16 cellular contexts compared by ENCODE assay signal in genomic region chr6:157430834-157431233, GRCh38. TPM values are rescaled to one million over a fixed set of nuclear protein-coding genes. Genes with fewer than 3 reads are reported as not detected.
DNase-seq lines count a peak whose midpoint lies in the region; ATAC-seq, FAIRE-seq and TF ChIP-seq lines count a peak whose summit lies in the region.
"Had no signal": no experiment of that assay in that cellular context is flagged by ENCODE, and none has a peak within 500 bp of the region (broad histone marks: within the 10 kb centered on the region; RNA-seq: fewer than 3 reads in every experiment).

No MANE protein-coding gene starts in this region.

- no TSS peak for BruUV-seq in GM12878 (replicated peaks; lab: Mats Ljungman, UMichigan)

- H3K79me2 ChIP-seq in GM12878 (ENCODE audit: control insufficient read depth, insufficient read depth, low read length): no peaks in the 10 kb centered on the region
- H3K79me2 ChIP-seq in parathyroid adenoma: peaks cover 10% of the 10 kb centered on the region

- no peak overlapping the region for H3K27ac ChIP-seq in GM12878 (ENCODE audit: control insufficient read depth, insufficient read depth)
- H3K27ac ChIP-seq in parathyroid adenoma: peak overlapping the region; percentile 95

- FAIRE-seq in GM12878 (lab: Jason Lieb, UNC): no peak

- in situ Hi-C loops in GM12878 (cut with MboI) (no loop called here), KBM-7 (cut with MboI; ENCODE audit: low pct_unique_long_range_greater_than_20kb, low sequenced_read_pairs) (no loop called here)

- H3K4me1 ChIP-seq in GM12878 (ENCODE audit: control insufficient read depth, insufficient read depth, low read length) (no peaks in the 10 kb centered on the region), parathyroid adenoma (peaks cover 69% of the 10 kb centered on the region)

- intact Hi-C loops in GM12878 (cut with micrococcal nuclease; ENCODE audit: unreplicated experiment): no loop called here

- SMC1A ChIA-PET in GM12878 (lab: Charles Lee; ENCODE audit: uncharacterized antibody, unreplicated experiment): interaction anchor here (2.5 to 3.4 kb wide), 2 partner anchors 13 to 46 kb away, joined by 5 to 6 read pairs; no protein-coding TSS in a partner anchor

- POLR2A ChIA-PET in GM12878 (lab: Charles Lee): no interaction called here

- TF ChIP-seq POLR2A in GM12878 (IDR thresholded peaks at IDR 0.05; ENCODE audit: low read depth, low read length): no peak

- H3K9ac ChIP-seq in GM12878 (ENCODE audit: control insufficient read depth, insufficient read depth, low read length) (no peak overlapping the region), parathyroid adenoma (no peak overlapping the region)

- H3K4me3 ChIP-seq in GM12878 (no peak overlapping the region), parathyroid adenoma (ENCODE audit: low read depth, low read length) (no peak overlapping the region)

- peak; percentile 76 for ATAC-seq in GM18502 (IDR thresholded peaks at IDR 0.05; ENCODE audit: poor library complexity, unreplicated experiment)
- ATAC-seq in GM21619 (IDR thresholded peaks at IDR 0.05; ENCODE audit: unreplicated experiment): peak; percentile 54
- peak; percentile 38 for ATAC-seq in GM12878
- no peak for ATAC-seq in HG03521 (IDR thresholded peaks at IDR 0.05; ENCODE audit: unreplicated experiment)
- no peak for ATAC-seq in esophagus mucosa
- ATAC-seq: HCT116, SK-N-SH treated with all-trans-retinoic acid at 6 μM for 48 hours had no signal

- H3K4me2 ChIP-seq in GM12878 (ENCODE audit: control insufficient read depth, insufficient read depth) (no peak overlapping the region), parathyroid adenoma (ENCODE audit: low read length) (no peak overlapping the region)

- H2AFZ ChIP-seq in GM12878 (ENCODE audit: control insufficient read depth, low read depth, low read length): no peak overlapping the region
- H2AFZ ChIP-seq in parathyroid adenoma: no peak overlapping the region

- H4K20me1 ChIP-seq in GM12878 (ENCODE audit: control insufficient read depth, insufficient read depth): no peaks in the 10 kb centered on the region

- TF ChIP-seq CTCF in GM12878 (IDR thresholded peaks at IDR 0.05 in 2 of 3, conservative IDR thresholded peaks at IDR 0.05 in 1 of 3; ENCODE audit: control insufficient read depth in 2 of 3, extremely low read depth in 1 of 3, insufficient read depth in 1 of 3, low read depth in 3 of 3, low read length in 3 of 3) (no peak), parathyroid adenoma (IDR thresholded peaks at IDR 0.05) (no peak)

- no peaks in the 10 kb centered on the region for H3K27me3 ChIP-seq in GM12878 (replicated peaks in 1 of 2; ENCODE audit: control insufficient read depth in 2 of 2, insufficient read depth in 2 of 2, low read length in 1 of 2)
- no peaks in the 10 kb centered on the region for H3K27me3 ChIP-seq in parathyroid adenoma (ENCODE audit: control insufficient read depth, insufficient read depth, low read length)
- H3K27me3 ChIP-seq: BE2C had no signal

- WGBS in GM12878 (ENCODE audit: insufficient coverage, insufficient replicate concordance, low lambda C conversion rate, missing lambda C conversion rate): 27% methylated on average over 3 of the region's 3 CpGs

- CTCF ChIA-PET in GM12878 (lab: Yijun Ruan, JAX): no interaction called here

- H3K9me3 ChIP-seq in GM12878 (replicated peaks; ENCODE audit: control insufficient read depth, insufficient read depth, low read length) (no peaks in the 10 kb centered on the region), parathyroid adenoma (ENCODE audit: control insufficient read depth, low read length) (no peaks in the 10 kb centered on the region)
- H3K9me3 ChIP-seq: BE2C had no signal

- no peak for TF ChIP-seq EP300 in GM12878 (IDR thresholded peaks at IDR 0.05; ENCODE audit: borderline replicate concordance in 1 of 2, control insufficient read depth in 1 of 2, low read depth in 2 of 2, low read length in 2 of 2)

- DNase-seq in GM12878 (ENCODE audit: low read depth, low spot score) (no peak), KBM-7 (no peak), C1 segment of cervical spinal cord (lab: John Stamatoyannopoulos, UW) (no peak)
- DNase-seq: BE2C; DMS53; effector memory CD4-positive, alpha-beta T cell; mammary epithelial cell; NCI-H226; stimulated activated CD4-positive, alpha-beta T cell treated with anti-CD3 and anti-CD28 coated beads, Interleukin-4, amount 100 ng/mL, for 24 hours had no signal

- no peak for TF ChIP-seq RAD21 in GM12878 (IDR thresholded peaks at IDR 0.05; ENCODE audit: insufficient read depth, low read depth, low read length)

- RAD21 ChIA-PET in GM12878 (lab: Charles Lee; ENCODE audit: unreplicated experiment): interaction anchor here (0.6 to 0.7 kb wide), 2 partner anchors 30 to 47 kb away, joined by 4 read pairs; no protein-coding TSS in a partner anchor

- no peaks in the 10 kb centered on the region; a peak in 2 of 4 replicates for H3K36me3 ChIP-seq in GM12878 (ENCODE audit: control insufficient read depth in 2 of 2, insufficient read depth in 2 of 2, low read length in 1 of 2)
- H3K36me3 ChIP-seq in parathyroid adenoma (ENCODE audit: control insufficient read depth, insufficient read depth, low read length): no peaks in the 10 kb centered on the region
- H3K36me3 ChIP-seq: BE2C had no signal

TF ChIP-seq in GM12878, 131 proteins besides CTCF, POLR2A, EP300 and RAD21 (continues in another document):
- TF ChIP-seq TCF3 (IDR thresholded peaks at IDR 0.05; ENCODE audit: borderline replicate concordance, insufficient read depth, low read depth, low read length) (no peak), PRDM15 (CRISPR knock-in tag; IDR thresholded peaks at IDR 0.05) (no peak), ELK1 (IDR thresholded peaks at IDR 0.05; ENCODE audit: low read depth, low read length) (no peak), SREBF2 (IDR thresholded peaks at IDR 0.05; ENCODE audit: low read length) (no peak), SIN3A (IDR thresholded peaks at IDR 0.05; ENCODE audit: low read depth, low read length) (no peak), NR2C1 (IDR thresholded peaks at IDR 0.05) (no peak)

RNA-seq across cellular contexts. Expression of gene ZDHHC14, which starts 49.8 kb away (rescaled TPM):
- total RNA-seq in GM12878 (2013; cell fraction: nucleolus; rRNA removed): 20.2 and 22.9 TPM in 2 replicates
- 0.44 and 0.96 TPM in 2 replicates for total RNA-seq in GM12878 (2014; rRNA removed)
- total RNA-seq in GM12878 (2014; rRNA removed; fragmentation: Illumina TruSeq; extraction: Trizol): 0.64 and 0.76 TPM in 2 replicates
- 1.2 and 1.6 TPM in 2 replicates for total RNA-seq in GM12878 (2021)
- polyA plus RNA-seq in GM12878 (2011; ENCODE audit: low read depth): 0.31 TPM
- polyA plus RNA-seq in GM12878 (2011; rRNA removed): 13.2 and 16.0 TPM in 2 replicates
- polyA plus RNA-seq in GM12878 (2011; cell fraction: cytosol; rRNA removed): 16.3 and 20.6 TPM in 2 replicates
- 28.2 and 44.3 TPM in 2 replicates for polyA plus RNA-seq in GM12878 (2011; cell fraction: nucleus; rRNA removed)
- polyA plus RNA-seq in GM12878 (2012): 1.1 and 1.2 TPM in 2 replicates
- 0.57 and 1.0 TPM in 2 replicates for polyA plus RNA-seq in GM12878 (2014; fragmentation: Illumina TruSeq; extraction: Trizol)
- polyA plus RNA-seq in GM12878 (2014; fragmentation: Nextera tagmentation; extraction: Ambion mirVana): under 1 TPM in 1 of 2 experiments, not detected in 1; 0.15 TPM
- 0.54 and 1.2 TPM in 2 replicates for polyA plus RNA-seq in GM12878 (2014; rRNA removed)
- polyA plus RNA-seq in GM12878 (2016; fragmentation: Nextera tagmentation; extraction: Ambion mirVana): under 1 TPM; 0.51 to 0.67 TPM
- polyA minus RNA-seq in GM12878 (2011; rRNA and poly(A)+ RNA removed): 18.6 and 19.9 TPM in 2 replicates
- polyA minus RNA-seq in GM12878 (2011; cell fraction: cytosol; rRNA and poly(A)+ RNA removed): 6.9 and 7.4 TPM in 2 replicates
- polyA minus RNA-seq in GM12878 (2011; cell fraction: nucleus; rRNA and poly(A)+ RNA removed): 19.2 and 31.7 TPM in 2 replicates
- total RNA-seq in esophagus mucosa: 3.1 TPM

Comparison
In these comparisons a context has a peak if more than half of its experiments do, and no peak if none do; other contexts are left out.
1. ATAC-seq: peak in GM18502 (single experiment), GM21619 (single experiment) and GM12878 (single experiment); none in HG03521 (single experiment) and esophagus mucosa (single experiment).